In the genomic region with DNA sequence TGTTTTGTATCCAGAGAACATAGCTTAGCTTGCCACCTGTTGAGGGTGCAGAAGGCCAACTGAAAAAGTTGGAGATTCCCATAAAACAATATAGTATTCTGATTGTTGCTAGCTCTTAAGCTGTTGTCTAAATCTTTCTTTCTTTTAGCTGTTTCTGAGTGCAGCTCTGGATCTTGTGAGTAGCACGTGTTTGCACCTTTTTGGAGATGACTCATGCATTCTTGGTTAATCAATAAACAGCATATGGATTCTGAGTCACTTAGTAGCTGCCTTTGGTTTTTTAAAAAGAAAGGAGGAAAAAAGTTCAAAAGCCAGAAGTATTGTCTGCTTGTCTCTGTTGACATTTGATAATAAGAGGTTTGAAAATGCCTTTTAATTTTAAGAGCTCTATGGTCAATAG, we compare ENCODE assay signal across 16 cellular contexts.
DNase-seq lines count a peak whose midpoint lies in the region; TF ChIP-seq lines count a peak whose summit lies in the region.
"Had no signal": no experiment of that assay in that cellular context is flagged by ENCODE, and none has a peak within 500 bp of the region (broad histone marks: within the 10 kb centered on the region; RNA-seq: fewer than 3 reads in every experiment).

No MANE protein-coding gene starts in this region.

- no peaks in the 10 kb centered on the region for H3K9me3 Mint-ChIP-seq in glutamatergic neuron (ENCODE audit: unreplicated experiment)
- H3K9me3 Mint-ChIP-seq in activated naive CD8-positive, alpha-beta T cell treated with anti-CD3 and anti-CD28 coated beads for 36 hours = peaks cover 2% of the 10 kb centered on the region
- H3K9me3 Mint-ChIP-seq: endodermal cell had no signal

- no peaks in the 10 kb centered on the region for H3K27me3 Mint-ChIP-seq in glutamatergic neuron (ENCODE audit: unreplicated experiment)
- H3K27me3 Mint-ChIP-seq in activated naive CD8-positive, alpha-beta T cell treated with anti-CD3 and anti-CD28 coated beads for 36 hours = no peaks in the 10 kb centered on the region

- TF ChIP-seq CTCF in glutamatergic neuron (IDR thresholded peaks at IDR 0.05; ENCODE audit: partially characterized antibody, unreplicated experiment) (no peak), GM10266 (IDR thresholded peaks at IDR 0.05; ENCODE audit: control insufficient read depth, insufficient read depth, low read depth, missing control alignments) (no peak)

- H3K27ac Mint-ChIP-seq in glutamatergic neuron (ENCODE audit: unreplicated experiment) = peak overlapping the region; percentile 75
- no peak overlapping the region for H3K27ac Mint-ChIP-seq in activated naive CD8-positive, alpha-beta T cell treated with anti-CD3 and anti-CD28 coated beads for 36 hours
- H3K27ac Mint-ChIP-seq: endodermal cell had no signal

- no peak overlapping the region for H3K4me3 Mint-ChIP-seq in glutamatergic neuron (ENCODE audit: unreplicated experiment)
- H3K4me3 Mint-ChIP-seq in activated naive CD8-positive, alpha-beta T cell treated with anti-CD3 and anti-CD28 coated beads for 36 hours = no peak overlapping the region
- H3K4me3 Mint-ChIP-seq: endodermal cell had no signal

- H3K4me1 Mint-ChIP-seq in glutamatergic neuron (ENCODE audit: low read depth, unreplicated experiment) = peaks cover 21% of the 10 kb centered on the region
- no peaks in the 10 kb centered on the region for H3K4me1 Mint-ChIP-seq in activated naive CD8-positive, alpha-beta T cell treated with anti-CD3 and anti-CD28 coated beads for 36 hours
- H3K4me1 Mint-ChIP-seq: endodermal cell had no signal

- DNase-seq in ELR (ENCODE audit: low read depth) (peak; percentile 83), HCEC 1CT (peak; percentile 78), HT-29 (ENCODE audit: low spot score) (peak; percentile 14), glutamatergic neuron (no peak), DMS114 treated with DMSO at 0.1 percent for 48 hours (lab: John Stamatoyannopoulos, UW; ENCODE audit: unreplicated experiment) (no peak), medulla oblongata (ENCODE audit: extremely low spot score) (no peak), GM10266 (ENCODE audit: extremely low spot score) (no peak)
- no peak for DNase-seq in activated naive CD8-positive, alpha-beta T cell treated with anti-CD3 and anti-CD28 coated beads for 36 hours
- DNase-seq: DND-41, endodermal cell, islet precursor cell, Kasumi-1, NCI-H187 treated with DMSO at 0.1 percent for 48 hours, NCI-H774, SJCRH30, upper lobe of left lung had no signal

- no peaks in the 10 kb centered on the region for H3K36me3 Mint-ChIP-seq in glutamatergic neuron (ENCODE audit: unreplicated experiment)
- no peaks in the 10 kb centered on the region for H3K36me3 Mint-ChIP-seq in activated naive CD8-positive, alpha-beta T cell treated with anti-CD3 and anti-CD28 coated beads for 36 hours

Comparison
In these comparisons a context has a peak if more than half of its experiments do, and no peak if none do; other contexts are left out.
1. DNase-seq: peak in ELR (single experiment), HCEC 1CT (single experiment) and HT-29 (single experiment); none in glutamatergic neuron (single experiment), activated naive CD8-positive, alpha-beta T cell treated with anti-CD3 and anti-CD28 coated beads for 36 hours (single experiment), DMS114 treated with DMSO at 0.1 percent for 48 hours (single experiment), medulla oblongata (single experiment) and GM10266 (single experiment).